In genomic region chrX:22041931-22042530, GRCh38 we compare ENCODE assay signal across 20 cellular contexts. TPM values are rescaled to one million over a fixed set of nuclear protein-coding genes. Genes with fewer than 3 reads are reported as not detected.
DNase-seq lines count a peak whose midpoint lies in the region; ATAC-seq and TF ChIP-seq lines count a peak whose summit lies in the region.
"Had no signal": no experiment of that assay in that cellular context is flagged by ENCODE, and none has a peak within 500 bp of the region (broad histone marks: within the 10 kb centered on the region; RNA-seq: fewer than 3 reads in every experiment).

No MANE protein-coding gene starts in this region.

- H3K27ac ChIP-seq in SJCRH30 (no peak overlapping the region), trophoblast cell (ENCODE audit: low read depth, low read length) (no peak overlapping the region)
- H3K27ac ChIP-seq: BLaER1 treated with 17β-estradiol and CSF1 and Interleukin-3, amounts not matched to agents 10 nM and 100 nM; parathyroid adenoma; right atrium auricular region; SK-N-MC; spleen; testis had no signal

- DNase-seq in activated CD4-positive, alpha-beta T cell treated with anti-CD3 and anti-CD28 coated beads for 48 hours, result peak; percentile 38
- no peak for DNase-seq in activated CD4-positive, alpha-beta T cell treated with anti-CD3 and anti-CD28 coated beads, Interleukin-2, amount 50 U/mL, for 48 hours
- DNase-seq in NCI-H146 treated with DMSO at 0.1 percent for 48 hours (lab: John Stamatoyannopoulos, UW; ENCODE audit: unreplicated experiment) (peak; percentile 18), SJCRH30 (peak; percentile 64 to 76), trophoblast cell (peak; percentile 14 to 54)
- DNase-seq: activated effector memory CD4-positive, alpha-beta T cell treated with anti-CD3 and anti-CD28 coated beads, Interleukin-2, amount 50 U/mL, for 16 hours; head of caudate nucleus; NCI-H1417 treated with DMSO at 0.1 percent for 48 hours; spleen; stimulated activated CD4-positive, alpha-beta T cell treated with anti-CD3 and anti-CD28 coated beads, Interleukin-2, amount 100 ng/mL, for 48 hours; T-helper 17 cell; testis had no signal

- H3K9ac ChIP-seq in trophoblast cell (ENCODE audit: low read length), result no peak overlapping the region
- H3K9ac ChIP-seq: BLaER1 treated with 17β-estradiol and CSF1 and Interleukin-3, amounts not matched to agents 10 nM and 100 nM; parathyroid adenoma had no signal

- ATAC-seq in GM21515 (IDR thresholded peaks at IDR 0.05; ENCODE audit: unreplicated experiment), result no peak
- ATAC-seq in GM19467 (IDR thresholded peaks at IDR 0.05; ENCODE audit: unreplicated experiment), result no peak
- ATAC-seq in GM18505 (IDR thresholded peaks at IDR 0.05; ENCODE audit: unreplicated experiment), result no peak
- ATAC-seq: stimulated activated memory B cell treated with anti-CD40 and anti-IgM and Interleukin-4, amounts not matched to agents 10 μg/mL and 1 μg/mL and 100 μg/mL, for 72 hours; T-helper 17 cell had no signal

- H2AK5ac ChIP-seq in trophoblast cell (ENCODE audit: low read length), result no peak overlapping the region

- no peaks in the 10 kb centered on the region for H3K79me1 ChIP-seq in trophoblast cell (ENCODE audit: low read length)

- WGBS in trophoblast cell (ENCODE audit: extremely low coverage, insufficient coverage, insufficient read length), result no CpG with 5 or more reads among the region's 11 CpGs

- no peak overlapping the region for H4K12ac ChIP-seq in trophoblast cell (ENCODE audit: low read depth, low read length)

- H2BK12ac ChIP-seq in trophoblast cell (ENCODE audit: low read length), result no peak overlapping the region

- no peak for TF ChIP-seq POLR2A in GM18505 (IDR thresholded peaks at IDR 0.05; ENCODE audit: borderline replicate concordance, extremely low read depth, insufficient read depth, insufficient read length)

- no peak overlapping the region for H4K91ac ChIP-seq in trophoblast cell (ENCODE audit: low read depth, low read length)

- no peak overlapping the region for H3K14ac ChIP-seq in trophoblast cell (ENCODE audit: low read length)

- H3K4ac ChIP-seq in trophoblast cell (ENCODE audit: low read depth, low read length), result no peak overlapping the region

- H3K79me2 ChIP-seq in trophoblast cell (ENCODE audit: control insufficient read depth, insufficient read depth, low read length, poor library complexity), result no peaks in the 10 kb centered on the region
- H3K79me2 ChIP-seq: parathyroid adenoma had no signal

- H3K4me2 ChIP-seq in trophoblast cell (ENCODE audit: low read length), result no peak overlapping the region
- H3K4me2 ChIP-seq: BLaER1 treated with 17β-estradiol and CSF1 and Interleukin-3, amounts not matched to agents 10 nM and 100 nM had no signal

- H3K4me3 ChIP-seq in SJCRH30, result no peak overlapping the region
- H3K4me3 ChIP-seq in trophoblast cell (ENCODE audit: low read depth, low read length), result no peak overlapping the region
- H3K4me3 ChIP-seq: BLaER1 treated with 17β-estradiol and CSF1 and Interleukin-3, amounts not matched to agents 10 nM and 100 nM; right atrium auricular region; SK-N-MC; spleen; testis had no signal

- no peak overlapping the region for H2BK120ac ChIP-seq in trophoblast cell (ENCODE audit: insufficient read depth, low read length, poor library complexity)

- H4K8ac ChIP-seq in trophoblast cell (ENCODE audit: low read depth, low read length), result no peak overlapping the region

- H3K23ac ChIP-seq in trophoblast cell (ENCODE audit: low read length), result no peak overlapping the region

- H3K36me3 ChIP-seq in SJCRH30 (no peaks in the 10 kb centered on the region), trophoblast cell (ENCODE audit: control insufficient read depth in 1 of 2, insufficient read depth in 2 of 2, low read length in 2 of 2) (no peaks in the 10 kb centered on the region)
- H3K36me3 ChIP-seq: BLaER1 treated with 17β-estradiol and CSF1 and Interleukin-3, amounts not matched to agents 10 nM and 100 nM; right atrium auricular region; spleen had no signal

- no peak overlapping the region for H3K18ac ChIP-seq in trophoblast cell (ENCODE audit: low read length)

- H3K9me3 ChIP-seq in SJCRH30 (replicated peaks) (no peaks in the 10 kb centered on the region; the same call in 1 of the 2 replicates), trophoblast cell (ENCODE audit: insufficient read depth, low read depth, low read length) (no peaks in the 10 kb centered on the region)
- H3K9me3 ChIP-seq: right atrium auricular region, spleen, testis had no signal

- H3K4me1 ChIP-seq in SJCRH30 (peaks cover 21% of the 10 kb centered on the region), trophoblast cell (ENCODE audit: control insufficient read depth in 1 of 2, insufficient read depth in 2 of 2, low read length in 2 of 2) (no peaks in the 10 kb centered on the region)
- H3K4me1 ChIP-seq: BLaER1 treated with 17β-estradiol and CSF1 and Interleukin-3, amounts not matched to agents 10 nM and 100 nM; parathyroid adenoma; right atrium auricular region; spleen; testis had no signal

- H3K27me3 ChIP-seq in SJCRH30 (no peaks in the 10 kb centered on the region), trophoblast cell (ENCODE audit: insufficient read depth, low read length) (no peaks in the 10 kb centered on the region)
- H3K27me3 ChIP-seq: BLaER1 treated with 17β-estradiol and CSF1 and Interleukin-3, amounts not matched to agents 10 nM and 100 nM; right atrium auricular region; testis had no signal

- H2BK5ac ChIP-seq in trophoblast cell (ENCODE audit: low read depth, low read length, poor library complexity), result no peak overlapping the region

- no peak overlapping the region for H2AFZ ChIP-seq in trophoblast cell (ENCODE audit: insufficient read depth, low read length, poor library complexity)
- H2AFZ ChIP-seq: parathyroid adenoma had no signal

RNA-seq across cellular contexts. Expression of gene PHEX, which starts 9.9 kb away (rescaled TPM):
- 0.73 and 1.1 TPM in 2 replicates for total RNA-seq in SJCRH30 (2014; rRNA removed; shearing (Covaris generic))
- 0.22 and 0.41 TPM in 2 replicates for polyA plus RNA-seq in trophoblast cell (2013)
- total RNA-seq: right atrium auricular region had no signal

Comparison
In these comparisons a context has a peak if more than half of its experiments do, and no peak if none do; other contexts are left out.
1. DNase-seq: peak in activated CD4-positive, alpha-beta T cell treated with anti-CD3 and anti-CD28 coated beads for 48 hours (single experiment), NCI-H146 treated with DMSO at 0.1 percent for 48 hours (single experiment), SJCRH30 (2 of 2) and trophoblast cell (2 of 2); none in activated CD4-positive, alpha-beta T cell treated with anti-CD3 and anti-CD28 coated beads, Interleukin-2, amount 50 U/mL, for 48 hours (0 of 2).